Comparison of ENCODE assay signal across 8 cellular contexts in genomic region chr1:185733818-185734709, GRCh38. TPM values are rescaled to one million over a fixed set of nuclear protein-coding genes. Genes with fewer than 3 reads are reported as not detected.
A peak's percentile ranks its signal among the peaks of the same experiment; 100 is the strongest.
DNase-seq lines count a peak whose midpoint lies in the region; ATAC-seq and TF ChIP-seq lines count a peak whose summit lies in the region.

Gene HMCN1 (plus strand): TSS chr1:185734391. CDS start chr1:185734780, 389 bp downstream.

- H2AFZ ChIP-seq in KMS-11 (ENCODE audit: low read depth), result peak within 1 kb of the TSS; percentile 59

- peaks cover 18% of the 10 kb centered on the region for H3K9me3 Mint-ChIP-seq in T-helper 1 cell treated with Interleukin-12 subunit alpha and Interleukin-12 subunit beta and Interleukin-4 antibody, amounts not matched to agents 30 μg/mL and 1 μg/mL, for 36 hours

- peak within 1 kb of the TSS; percentile 75 for H3K4me3 Mint-ChIP-seq in T-helper 1 cell treated with Interleukin-12 subunit alpha and Interleukin-12 subunit beta and Interleukin-4 antibody, amounts not matched to agents 30 μg/mL and 1 μg/mL, for 36 hours

- H3K9me3 ChIP-seq in colonic mucosa, result no peaks in the 10 kb centered on the region

- peak; percentile 20; the same call in 1 of the 2 replicates for TF ChIP-seq CTCF in KMS-11 (conservative IDR thresholded peaks at IDR 0.05; ENCODE audit: low read depth, low read length)
- no peak for TF ChIP-seq CTCF in colonic mucosa (IDR thresholded peaks at IDR 0.05)
- TF ChIP-seq CTCF in kidney epithelial cell (IDR thresholded peaks at IDR 0.05; ENCODE audit: insufficient read depth, low read length, poor library complexity, severe bottlenecking), result peak; percentile 62

- no peaks in the 10 kb centered on the region for H3K36me3 ChIP-seq in KMS-11 (ENCODE audit: insufficient read depth)
- no peaks in the 10 kb centered on the region for H3K36me3 ChIP-seq in colonic mucosa
- H3K36me3 ChIP-seq in kidney epithelial cell (ENCODE audit: control insufficient read depth, insufficient read depth, low read length), result no peaks in the 10 kb centered on the region

- H3K4me3 ChIP-seq in KMS-11 (IDR thresholded peaks at IDR 0.05; ENCODE audit: insufficient read depth, low read depth, low read length) (peak within 1 kb of the TSS; percentile 55), colonic mucosa (peak within 1 kb of the TSS; percentile 34), kidney epithelial cell (ENCODE audit: low read depth, low read length) (peak within 1 kb of the TSS; percentile 58), skin epidermis (peak within 1 kb of the TSS; percentile 24 to 53 (median 45))

- no peaks in the 10 kb centered on the region for H3K79me2 ChIP-seq in KMS-11 (ENCODE audit: insufficient read depth, low read depth)

- peaks cover 15% of the 10 kb centered on the region for H3K4me1 Mint-ChIP-seq in T-helper 1 cell treated with Interleukin-12 subunit alpha and Interleukin-12 subunit beta and Interleukin-4 antibody, amounts not matched to agents 30 μg/mL and 1 μg/mL, for 36 hours (ENCODE audit: low read depth)

- H3K36me3 Mint-ChIP-seq in T-helper 1 cell treated with Interleukin-12 subunit alpha and Interleukin-12 subunit beta and Interleukin-4 antibody, amounts not matched to agents 30 μg/mL and 1 μg/mL, for 36 hours (ENCODE audit: low read depth), result peaks cover 10% of the 10 kb centered on the region

- H3K27me3 Mint-ChIP-seq in T-helper 1 cell treated with Interleukin-12 subunit alpha and Interleukin-12 subunit beta and Interleukin-4 antibody, amounts not matched to agents 30 μg/mL and 1 μg/mL, for 36 hours (ENCODE audit: low read depth), result peaks cover 60% of the 10 kb centered on the region

- H3K4me1 ChIP-seq in KMS-11 (ENCODE audit: low read depth, poor library complexity, severe bottlenecking), result peaks cover 13% of the 10 kb centered on the region
- H3K4me1 ChIP-seq in colonic mucosa, result no peaks in the 10 kb centered on the region

- peak within 1 kb of the TSS; percentile 35 for H3K4me2 ChIP-seq in KMS-11

- H3K27me3 ChIP-seq in KMS-11 (ENCODE audit: insufficient read depth, low read depth) (no peaks in the 10 kb centered on the region), colonic mucosa (peaks cover 14% of the 10 kb centered on the region), kidney epithelial cell (ENCODE audit: control insufficient read depth, insufficient read depth, low read length) (no peaks in the 10 kb centered on the region)

- H3K9ac ChIP-seq in KMS-11 (peak within 1 kb of the TSS; percentile 11; the same call in 1 of the 2 replicates), colonic mucosa (ENCODE audit: low read depth in 2 of 2, low read length in 2 of 2) (peak within 1 kb of the TSS in 1 of 2 donors; percentile 40)

- DNase-seq in EH (ENCODE audit: low read depth) (peak; percentile 86), colonic mucosa (peak; percentile 44), kidney epithelial cell (ENCODE audit: low read depth) (peak; percentile 18)

- H3K27ac ChIP-seq in KMS-11 (no peak within 1 kb of the TSS), colonic mucosa (no peak within 1 kb of the TSS), skin epidermis (peak within 1 kb of the TSS in 20 of 21 experiments; percentile 2 to 86 (median 68))

- no peak within 1 kb of the TSS for H3K27ac Mint-ChIP-seq in T-helper 1 cell treated with Interleukin-12 subunit alpha and Interleukin-12 subunit beta and Interleukin-4 antibody, amounts not matched to agents 30 μg/mL and 1 μg/mL, for 36 hours

- H4K20me1 ChIP-seq in KMS-11 (ENCODE audit: insufficient read depth), result no peaks in the 10 kb centered on the region

- intact Hi-C loops in colonic mucosa (cut with DNase I), result no loop called here

- ATAC-seq in HG03025 (IDR thresholded peaks at IDR 0.05; ENCODE audit: low FRiP score, unreplicated experiment), result no peak
- no peak for ATAC-seq in HG03139 (IDR thresholded peaks at IDR 0.05; ENCODE audit: unreplicated experiment)

RNA-seq across cellular contexts. Expression of gene HMCN1, which starts in this region (rescaled TPM):
- total RNA-seq in colonic mucosa (1 to 10 TPM; 1.3 to 3.7 TPM), kidney epithelial cell (1.3 and 2.1 TPM in 2 replicates)

Comparison
In these comparisons a context has a peak if more than half of its experiments do, and no peak if none do; other contexts are left out.
1. DNase-seq: peak in every context shown above with its lines; median percentile 86 in EH; 44 in colonic mucosa; 18 in kidney epithelial cell.
2. H3K27ac ChIP-seq: peak in skin epidermis (20 of 21); none in KMS-11 (single experiment) and colonic mucosa (single experiment).
3. Peak in every context shown above with its lines, with median percentiles within 50 percentile points of each other: H3K4me3 ChIP-seq.